ENCODE assay signal across 1 cellular context in genomic region chr2:1515986-1516797, GRCh38.
TF ChIP-seq lines count a peak whose summit lies in the region.

No MANE protein-coding gene starts in this region.

TF ChIP-seq in H1, 55 proteins besides CTCF, POLR2A, EP300 and RAD21 (continued from another document):
- TF ChIP-seq NANOG (IDR thresholded peaks at IDR 0.05; ENCODE audit: insufficient read depth, low read depth, low read length, poor library complexity, severe bottlenecking): no peak
